1 cellular context compared by ENCODE assay signal in genomic region chr4:39014028-39014427, GRCh38.
TF ChIP-seq lines count a peak whose summit lies in the region.

No MANE protein-coding gene starts in this region.

TF ChIP-seq in IMR-90, 13 proteins besides CTCF, POLR2A, EP300 and RAD21 (continued from another document):
- no peak for TF ChIP-seq SMC3 (IDR thresholded peaks at IDR 0.05; ENCODE audit: low read depth, low read length)
